8 cellular contexts compared by ENCODE assay signal in genomic region chr9:19161257-19162025, GRCh38. TPM values are rescaled to one million over a fixed set of nuclear protein-coding genes. Genes with fewer than 3 reads are reported as not detected.
A peak's percentile ranks its signal among the peaks of the same experiment; 100 is the strongest.
DNase-seq lines count a peak whose midpoint lies in the region; ATAC-seq and TF ChIP-seq lines count a peak whose summit lies in the region.

No MANE protein-coding gene starts in this region.

- no peak for TF ChIP-seq CTCF in SK-N-SH (IDR thresholded peaks at IDR 0.05)
- no peak for TF ChIP-seq CTCF in brain microvascular endothelial cell (IDR thresholded peaks at IDR 0.05; ENCODE audit: low read depth, low read length, missing control alignments)
- no peak for TF ChIP-seq CTCF in lower lobe of right lung (IDR thresholded peaks at IDR 0.05)
- no peak for TF ChIP-seq CTCF in tibial artery (IDR thresholded peaks at IDR 0.05)

- H3K9me3 ChIP-seq in SK-N-SH (no peaks in the 10 kb centered on the region), lower lobe of right lung (no peaks in the 10 kb centered on the region), tibial artery (no peaks in the 10 kb centered on the region)

- no peaks in the 10 kb centered on the region for H3K9me2 ChIP-seq in SK-N-SH

- DNase-seq in A172 (ENCODE audit: low spot score), result peak; percentile 96
- DNase-seq in SK-N-SH, result no peak
- DNase-seq in brain microvascular endothelial cell, result peak; percentile 91
- DNase-seq in lower lobe of right lung, result no peak
- DNase-seq in tibial artery, result peak; percentile 71 to 76
- DNase-seq in nucleus accumbens (lab: John Stamatoyannopoulos, UW), result no peak

- H3K36me3 ChIP-seq in SK-N-SH (replicated peaks in 1 of 2; ENCODE audit: control insufficient read depth in 1 of 2, insufficient read depth in 2 of 2, low read length in 1 of 2) (no peaks in the 10 kb centered on the region), brain microvascular endothelial cell (replicated peaks) (no peaks in the 10 kb centered on the region), lower lobe of right lung (no peaks in the 10 kb centered on the region), tibial artery (no peaks in the 10 kb centered on the region)

- no peak for TF ChIP-seq RAD21 in SK-N-SH (IDR thresholded peaks at IDR 0.05; ENCODE audit: low read length)

- H3F3A ChIP-seq in SK-N-SH (replicated peaks; ENCODE audit: insufficient read depth), result peaks cover 12% of the 10 kb centered on the region

- H4K20me1 ChIP-seq in SK-N-SH (ENCODE audit: insufficient read depth), result no peaks in the 10 kb centered on the region

- H3K4me2 ChIP-seq in SK-N-SH, result peak overlapping the region; percentile 11; the same call in 1 of the 2 replicates

- H2AFZ ChIP-seq in SK-N-SH (ENCODE audit: low read depth), result peak overlapping the region; percentile 77

- H3K9ac ChIP-seq in SK-N-SH, result peak overlapping the region; percentile 29; the same call in 1 of the 2 replicates

- H3K4me1 ChIP-seq in SK-N-SH (ENCODE audit: control insufficient read depth in 1 of 2, insufficient read depth in 2 of 2, low read depth in 1 of 2, low read length in 1 of 2) (peaks cover 0 to 8% of the 10 kb centered on the region in 2 experiments; a peak in 3 of 4 replicates), lower lobe of right lung (peaks cover 20% of the 10 kb centered on the region), tibial artery (no peaks in the 10 kb centered on the region)

- peak in 1 of 2 experiments; percentile 74; a peak in 1 of 4 replicates for TF ChIP-seq EP300 in SK-N-SH (IDR thresholded peaks at IDR 0.05; ENCODE audit: borderline replicate concordance in 1 of 2, low read depth in 1 of 2, low read length in 1 of 2)

- CTCF ChIA-PET in SK-N-SH (lab: Yijun Ruan, JAX), result interaction anchor here (1.4 kb wide), 1 partner anchor 13 kb away, joined by 5 read pairs; no protein-coding TSS in a partner anchor

- H3K4me3 ChIP-seq in SK-N-SH (ENCODE audit: low read depth in 2 of 2, low read length in 1 of 2) (no peak overlapping the region), brain microvascular endothelial cell (ENCODE audit: low read depth, low read length) (no peak overlapping the region), lower lobe of right lung (no peak overlapping the region), tibial artery (no peak overlapping the region)

- H3K27ac ChIP-seq in SK-N-SH (ENCODE audit: low read depth in 2 of 2, low read length in 1 of 2), result peak overlapping the region in 1 of 2 experiments; percentile 71; a peak in 2 of 4 replicates
- peak overlapping the region; percentile 80 for H3K27ac ChIP-seq in brain microvascular endothelial cell
- peak overlapping the region; percentile 80 for H3K27ac ChIP-seq in lower lobe of right lung
- no peak overlapping the region for H3K27ac ChIP-seq in tibial artery

- H3K79me2 ChIP-seq in SK-N-SH (ENCODE audit: insufficient read depth), result no peaks in the 10 kb centered on the region

- ATAC-seq in GM18519 (IDR thresholded peaks at IDR 0.05; ENCODE audit: low FRiP score, unreplicated experiment) (peak; percentile 95), HG03175 (IDR thresholded peaks at IDR 0.05; ENCODE audit: unreplicated experiment) (peak; percentile 91), lower lobe of right lung (peak; percentile 90 to 91)

- POLR2A ChIA-PET in SK-N-SH (lab: Yijun Ruan, JAX), result no interaction called here

- no peaks in the 10 kb centered on the region for H3K27me3 ChIP-seq in SK-N-SH (ENCODE audit: insufficient read depth)
- H3K27me3 ChIP-seq in brain microvascular endothelial cell (replicated peaks), result no peaks in the 10 kb centered on the region
- no peaks in the 10 kb centered on the region for H3K27me3 ChIP-seq in lower lobe of right lung (ENCODE audit: low read depth)
- H3K27me3 ChIP-seq in tibial artery, result no peaks in the 10 kb centered on the region

- intact Hi-C loops in lower lobe of right lung (cut with DNase I) (no loop called here), tibial artery (cut with DNase I; ENCODE audit: low total_unique reads) (no loop called here)

- in situ Hi-C loops in brain microvascular endothelial cell (cut with HindIII; ENCODE audit: low pct_ligation_motif_present, low sequenced_read_pairs), result no loop called here

- 53% methylated on average over 9 of the region's 9 CpGs for WGBS in SK-N-SH (ENCODE audit: low lambda C conversion rate)

TF ChIP-seq in SK-N-SH, 30 proteins besides CTCF, POLR2A, EP300 and RAD21 (continues in another document):
- TF ChIP-seq IRF3 (IDR thresholded peaks at IDR 0.05; ENCODE audit: low read depth, low read length) (no peak), SMC3 (IDR thresholded peaks at IDR 0.05; ENCODE audit: low read depth, low read length) (no peak), POLR2AphosphoS5 (IDR thresholded peaks at IDR 0.05; ENCODE audit: low read depth, low read length) (no peak; the same call in 1 of the 2 replicates), USF2 (IDR thresholded peaks at IDR 0.05; ENCODE audit: borderline replicate concordance, low read depth, low read length) (no peak), RCOR1 (IDR thresholded peaks at IDR 0.05; ENCODE audit: low read length) (no peak), ELF1 (IDR thresholded peaks at IDR 0.05) (0 out of 2 replicates have a peak, but pooled peaks have one; percentile 16), RXRA (IDR thresholded peaks at IDR 0.05; ENCODE audit: borderline replicate concordance, low read depth) (peak; percentile 97), MAX (IDR thresholded peaks at IDR 0.05; ENCODE audit: low read depth) (no peak), PBX3 (IDR thresholded peaks at IDR 0.05) (peak; percentile 34), RFX5 (IDR thresholded peaks at IDR 0.05; ENCODE audit: low read length) (no peak), REST (IDR thresholded peaks at IDR 0.05; ENCODE audit: low read depth, low read length) (no peak), GABPA (IDR thresholded peaks at IDR 0.05; ENCODE audit: low read depth) (no peak), MXI1 (IDR thresholded peaks at IDR 0.05; ENCODE audit: low read depth, low read length) (no peak)

RNA-seq across cellular contexts. Expression of gene PLIN2, which starts 34.1 kb away (rescaled TPM):
- total RNA-seq in A172 (2014; rRNA removed; shearing (Covaris generic)), result not detected in 2 replicates
- 63.4 and 73.8 TPM in 2 replicates for polyA plus RNA-seq in SK-N-SH (2012; rRNA removed)
- polyA plus RNA-seq in SK-N-SH (2012; cell fraction: cytosol; rRNA removed), result 61.6 and 71.9 TPM in 2 replicates
- polyA plus RNA-seq in SK-N-SH (2012; cell fraction: nucleus; rRNA removed), result 43.0 and 48.4 TPM in 2 replicates
- total RNA-seq in lower lobe of right lung, result 241 TPM

RNA-seq across cellular contexts. Expression of gene HAUS6, which starts 58.7 kb away (rescaled TPM):
- 39.7 and 40.4 TPM in 2 replicates for total RNA-seq in A172 (2014; rRNA removed; shearing (Covaris generic))
- polyA plus RNA-seq in SK-N-SH (2012; rRNA removed), result 4.7 and 6.1 TPM in 2 replicates
- polyA plus RNA-seq in SK-N-SH (2012; cell fraction: cytosol; rRNA removed), result 7.3 and 8.2 TPM in 2 replicates
- 4.8 and 8.5 TPM in 2 replicates for polyA plus RNA-seq in SK-N-SH (2012; cell fraction: nucleus; rRNA removed)
- total RNA-seq in lower lobe of right lung, result 7.5 TPM

Comparison
In these comparisons a context has a peak if more than half of its experiments do, and no peak if none do; other contexts are left out.
1. DNase-seq: peak in A172 (single experiment), brain microvascular endothelial cell (single experiment) and tibial artery (2 of 2); none in SK-N-SH (single experiment), lower lobe of right lung (single experiment) and nucleus accumbens (0 of 56).
2. H3K27ac ChIP-seq: peak in brain microvascular endothelial cell (single experiment) and lower lobe of right lung (single experiment); none in tibial artery (0 of 2).
3. RNA of gene PLIN2, which starts 34.1 kb away (total RNA-seq): 241 TPM in lower lobe of right lung (single experiment); not detected in A172; every median in the first group is over 100 times any median in the second.
4. Peak in every context shown above with its lines, with median percentiles within 50 percentile points of each other: ATAC-seq.